ENCODE assay signal across 8 cellular contexts in genomic region chr16:3880623-3881498, GRCh38. TPM values are rescaled to one million over a fixed set of nuclear protein-coding genes. Genes with fewer than 3 reads are reported as not detected.
DNase-seq lines count a peak whose midpoint lies in the region; ATAC-seq and TF ChIP-seq lines count a peak whose summit lies in the region.

CREBBP (minus strand) TSS chr16:3880713; CDS start chr16:3879916, 797 bp downstream.

- H3K9me3 ChIP-seq in breast epithelium (no peaks in the 10 kb centered on the region), iPS-20b (ENCODE audit: insufficient read depth, low read depth, low read length) (no peaks in the 10 kb centered on the region)

- intact Hi-C loops in breast epithelium (cut with DNase I; ENCODE audit: low total_unique reads), result no loop called here

- peak within 1 kb of the TSS; percentile 83 to 86 (median 84) for H3K4me3 ChIP-seq in breast epithelium
- H3K4me3 ChIP-seq in iPS-20b (ENCODE audit: low read length), result peak within 1 kb of the TSS; percentile 93
- H3K4me3 ChIP-seq in skin epidermis, result peak within 1 kb of the TSS; percentile 76 to 95 (median 91)

- peak; percentile 84 for ATAC-seq in GM18867 (IDR thresholded peaks at IDR 0.05; ENCODE audit: unreplicated experiment)
- peak; percentile 57 for ATAC-seq in HG03103 (IDR thresholded peaks at IDR 0.05; ENCODE audit: low read depth, unreplicated experiment)

- H3K36me3 ChIP-seq in breast epithelium, result no peaks in the 10 kb centered on the region
- peaks cover 8% of the 10 kb centered on the region; the same call in 1 of the 2 replicates for H3K36me3 ChIP-seq in iPS-20b (ENCODE audit: insufficient read depth, low read depth, low read length)

- H3K27me3 ChIP-seq in breast epithelium, result no peaks in the 10 kb centered on the region
- H3K27me3 ChIP-seq in iPS-20b (ENCODE audit: insufficient read depth, low read length), result no peaks in the 10 kb centered on the region

- no peak for TF ChIP-seq POLR2A in breast epithelium (IDR thresholded peaks at IDR 0.05)

- H3K9ac ChIP-seq in iPS-20b (ENCODE audit: low read depth, low read length), result peak within 1 kb of the TSS; percentile 83

- peak within 1 kb of the TSS; percentile 80 for H3K27ac ChIP-seq in VCaP
- H3K27ac ChIP-seq in breast epithelium, result peak within 1 kb of the TSS; percentile 90 to 100
- H3K27ac ChIP-seq in iPS-20b (ENCODE audit: low read length), result peak within 1 kb of the TSS; percentile 46
- H3K27ac ChIP-seq in skin epidermis, result peak within 1 kb of the TSS; percentile 74 to 98 (median 92)

- peaks cover 3 to 19% of the 10 kb centered on the region in 2 donors for H3K4me1 ChIP-seq in breast epithelium
- H3K4me1 ChIP-seq in iPS-20b (ENCODE audit: insufficient read depth, low read length), result peaks cover 6% of the 10 kb centered on the region; the same call in 1 of the 2 replicates

- DNase-seq in A172 (ENCODE audit: low spot score) (peak; percentile 66), NCI-H2171 treated with DMSO at 0.1 percent for 48 hours (lab: John Stamatoyannopoulos, UW) (peak; percentile 83), breast epithelium (ENCODE audit: low spot score in 2 of 2) (peak; percentile 81 to 84)

- no peak for TF ChIP-seq CTCF in VCaP (conservative IDR thresholded peaks at IDR 0.05)
- no peak for TF ChIP-seq CTCF in breast epithelium (IDR thresholded peaks at IDR 0.05)

RNA-seq across cellular contexts. Expression of gene CREBBP, which starts in this region (rescaled TPM):
- total RNA-seq in A172 (2014; rRNA removed; shearing (Covaris generic)), result 11.2 and 15.1 TPM in 2 replicates
- 10 to 100 TPM; 61.6 to 82.6 (median 69.5) TPM for total RNA-seq in breast epithelium

Comparison
In these comparisons a context has a peak if more than half of its experiments do, and no peak if none do; other contexts are left out.
1. Peak in every context shown above with its lines: DNase-seq, ATAC-seq, H3K4me3 ChIP-seq and H3K27ac ChIP-seq.